Comparison of ENCODE assay signal across 23 cellular contexts in the genomic region with DNA sequence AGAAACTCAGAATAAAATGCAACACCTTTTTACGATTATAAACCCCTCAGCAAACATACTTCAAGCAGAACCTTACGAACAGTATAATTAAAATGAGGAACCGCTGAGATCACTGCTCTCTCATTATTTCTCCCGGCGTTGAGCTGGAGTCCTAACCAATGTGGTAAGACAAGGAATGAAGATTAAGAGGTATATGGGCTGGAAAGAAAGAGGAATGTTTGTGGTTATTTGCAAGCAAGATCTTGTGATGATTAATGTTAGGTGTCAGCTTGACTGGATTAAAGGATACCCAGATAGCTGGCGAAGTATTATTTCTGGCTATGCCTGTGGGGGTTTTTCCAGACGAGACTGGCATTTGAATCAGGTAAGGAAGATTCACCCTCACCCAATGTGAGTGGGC.
"Had no signal": no experiment of that assay in that cellular context is flagged by ENCODE, and none has a peak within 500 bp of the region (broad histone marks: within the 10 kb centered on the region; RNA-seq: fewer than 3 reads in every experiment).

No MANE protein-coding gene starts in this region.

- ATAC-seq: left cardiac atrium; psoas muscle; stimulated activated effector memory CD8-positive, alpha-beta T cell treated with anti-CD3 and anti-CD28 coated beads, Interleukin-12 subunit alpha, Interleukin-12 subunit beta, amount 100 ng/mL, for 72 hours had no signal

- DNase-seq: activated CD4-positive, alpha-beta memory T cell treated with anti-CD3 and anti-CD28 coated beads for 36 hours; activated CD4-positive, alpha-beta T cell treated with anti-CD3 and anti-CD28 coated beads for 48 hours; activated effector memory CD4-positive, alpha-beta T cell treated with anti-CD3 and anti-CD28 coated beads, Interleukin-2, amount 50 U/mL, for 16 hours; activated naive CD4-positive, alpha-beta T cell treated with anti-CD3 and anti-CD28 coated beads, Interleukin-2, amount 10 ng/mL, durations not matched to agents 7 days and 5 days; activated T-cell treated with anti-CD3 and anti-CD28 coated beads, Interleukin-2, amount 50 U/mL, for 48 hours; caudate nucleus; dermis blood vessel endothelial cell; effector memory CD4-positive, alpha-beta T cell; hippocampal formation; left cardiac atrium; mesenchymal stem cell; nephron progenitor cell; pancreas; psoas muscle; right cardiac atrium; small intestine; stimulated activated CD4-positive, alpha-beta T cell treated with anti-CD3 and anti-CD28 coated beads, Interleukin-2, amount 100 ng/mL, for 24 hours; stomach; T1000; testis; trophoblast cell; uterus had no signal
